Comparison of ENCODE assay signal across 1 cellular context in genomic region chr10:45673074-45673628, GRCh38.
TF ChIP-seq lines count a peak whose summit lies in the region.

No MANE protein-coding gene starts in this region.

TF ChIP-seq in H1, 55 proteins besides CTCF, POLR2A, EP300 and RAD21 (continued from another document):
- peak; percentile 99 for TF ChIP-seq KDM1A (IDR thresholded peaks at IDR 0.05; ENCODE audit: borderline replicate concordance, low read length)
- TF ChIP-seq SAP30 (IDR thresholded peaks at IDR 0.05; ENCODE audit: insufficient read depth, insufficient replicate concordance, low read length): no peak
- TF ChIP-seq NRF1 (IDR thresholded peaks at IDR 0.05; ENCODE audit: low read depth, low read length): no peak
- no peak for TF ChIP-seq YY1 (IDR thresholded peaks at IDR 0.05; ENCODE audit: low read depth, low read length)
- no peak for TF ChIP-seq POLR2AphosphoS5 (IDR thresholded peaks at IDR 0.05; ENCODE audit: low read depth, low read length)
- TF ChIP-seq FOSL1 (IDR thresholded peaks at IDR 0.05; ENCODE audit: insufficient read depth, low read depth, low read length): no peak
